In genomic region chr2:216113572-216113971, GRCh38 we compare ENCODE assay signal across 8 cellular contexts. TPM values are rescaled to one million over a fixed set of nuclear protein-coding genes. Genes with fewer than 3 reads are reported as not detected.
DNase-seq lines count a peak whose midpoint lies in the region; ATAC-seq and TF ChIP-seq lines count a peak whose summit lies in the region.

No MANE protein-coding gene starts in this region.

- H2AFZ ChIP-seq in ACC112 (ENCODE audit: low read length, unreplicated experiment), result no peak overlapping the region

- peak; percentile 11 to 26 for DNase-seq in activated CD4-positive, alpha-beta T cell treated with anti-CD3 and anti-CD28 coated beads, Interleukin-2, amount 50 U/mL, for 48 hours
- DNase-seq in dermis blood vessel endothelial cell, result no peak
- DNase-seq in colonic mucosa, result no peak
- DNase-seq in HCEC 1CT, result no peak
- no peak for DNase-seq in NCI-H2171 (lab: John Stamatoyannopoulos, UW)

- TF ChIP-seq CTCF in colonic mucosa (IDR thresholded peaks at IDR 0.05), result no peak

- H3K4me1 ChIP-seq in ACC112 (ENCODE audit: control insufficient read depth, insufficient read depth, low read length, unreplicated experiment), result peaks cover 53% of the 10 kb centered on the region
- no peaks in the 10 kb centered on the region for H3K4me1 ChIP-seq in colonic mucosa

- H3K36me3 ChIP-seq in ACC112 (ENCODE audit: insufficient read depth, low read length) (peaks cover 46% of the 10 kb centered on the region), colonic mucosa (no peaks in the 10 kb centered on the region)

- peak; percentile 71 for ATAC-seq in GM19023 (IDR thresholded peaks at IDR 0.05; ENCODE audit: unreplicated experiment)
- ATAC-seq in HG02981 (IDR thresholded peaks at IDR 0.05; ENCODE audit: unreplicated experiment), result peak; percentile 76

- H3K27ac ChIP-seq in ACC112 (ENCODE audit: low read depth, low read length) (peak overlapping the region; percentile 13; the same call in 1 of the 2 replicates), colonic mucosa (no peak overlapping the region)

- H3K9me3 ChIP-seq in colonic mucosa, result no peaks in the 10 kb centered on the region

- H3K27me3 ChIP-seq in ACC112 (ENCODE audit: insufficient read depth, low read length) (no peaks in the 10 kb centered on the region), colonic mucosa (no peaks in the 10 kb centered on the region)

- no peak overlapping the region for H3K4me3 ChIP-seq in ACC112 (ENCODE audit: low read depth, low read length)
- no peak overlapping the region for H3K4me3 ChIP-seq in colonic mucosa

- no peak overlapping the region for H3K9ac ChIP-seq in colonic mucosa (ENCODE audit: low read depth in 2 of 2, low read length in 2 of 2)

- H3K79me2 ChIP-seq in ACC112 (ENCODE audit: control insufficient read depth, insufficient read depth, low read length, unreplicated experiment), result peaks cover 82% of the 10 kb centered on the region

- intact Hi-C loops in colonic mucosa (cut with DNase I), result loop anchor here (5.0 kb wide), 1 partner anchor 81 kb away; no protein-coding TSS in a partner anchor

RNA-seq across cellular contexts. Expression of gene XRCC5, which starts 4.4 kb away (rescaled TPM):
- total RNA-seq in dermis blood vessel endothelial cell (272 and 383 TPM in 2 replicates), colonic mucosa (100 to 1,000 TPM; 205 to 244 TPM)

RNA-seq across cellular contexts. Expression of gene TMEM169, which starts 31.9 kb away (rescaled TPM):
- total RNA-seq in dermis blood vessel endothelial cell (0.37 and 0.85 TPM in 2 replicates), colonic mucosa (under 1 TPM; 0.15 to 0.21 TPM)

RNA-seq across cellular contexts. Expression of gene PECR, which starts 32.0 kb away (rescaled TPM):
- total RNA-seq in dermis blood vessel endothelial cell (10.2 and 18.9 TPM in 2 replicates), colonic mucosa (10 to 100 TPM; 15.9 to 22.5 TPM)

Comparison
In these comparisons a context has a peak if more than half of its experiments do, and no peak if none do; other contexts are left out.
1. DNase-seq: peak in activated CD4-positive, alpha-beta T cell treated with anti-CD3 and anti-CD28 coated beads, Interleukin-2, amount 50 U/mL, for 48 hours (2 of 2); none in dermis blood vessel endothelial cell (single experiment), colonic mucosa (single experiment), HCEC 1CT (single experiment) and NCI-H2171 (single experiment).